12 cellular contexts compared by ENCODE assay signal in genomic region chr1:155064813-155065436, GRCh38. TPM values are rescaled to one million over a fixed set of nuclear protein-coding genes. Genes with fewer than 3 reads are reported as not detected.
DNase-seq lines count a peak whose midpoint lies in the region; ATAC-seq and TF ChIP-seq lines count a peak whose summit lies in the region.
"Had no signal": no experiment of that assay in that cellular context is flagged by ENCODE, and none has a peak within 500 bp of the region (broad histone marks: within the 10 kb centered on the region; RNA-seq: fewer than 3 reads in every experiment).

No MANE protein-coding gene starts in this region.

- peaks cover 2% of the 10 kb centered on the region for H3K27me3 Mint-ChIP-seq in mesothelial cell of epicardium (ENCODE audit: low read depth)

- H3K9me3 ChIP-seq in BLaER1 (no peaks in the 10 kb centered on the region), HCT116 (ENCODE audit: control insufficient read depth in 1 of 2, insufficient read depth in 1 of 2, low read depth in 1 of 2, low read length in 2 of 2) (no peaks in the 10 kb centered on the region)

- H3K4me3 Mint-ChIP-seq in mesothelial cell of epicardium: peak overlapping the region; percentile 76

- H3K36me3 ChIP-seq in BLaER1 (peaks cover 50% of the 10 kb centered on the region), HCT116 (ENCODE audit: control insufficient read depth in 1 of 2, insufficient read depth in 2 of 2, low read length in 2 of 2) (peaks cover 8 to 13% of the 10 kb centered on the region in 2 experiments; a peak in 3 of 4 replicates)

- CTCF ChIA-PET in HCT116 (lab: Charles Lee): interaction anchor here (2.2 to 6.7 kb wide), 3 partner anchors 20 to 108 kb away, joined by 7 to 44 read pairs (median 9); partner anchors contain the start of gene KRTCAP2

- 0 out of 2 replicates have a peak, but pooled peaks cover 5% of the 10 kb centered on the region for H3K79me2 ChIP-seq in HCT116 (ENCODE audit: insufficient read depth, low read length)

- H3K4me1 ChIP-seq in BLaER1: peaks cover 79% of the 10 kb centered on the region
- H3K4me1 ChIP-seq in HCT116 (ENCODE audit: control insufficient read depth in 1 of 2, insufficient read depth in 2 of 2, low read length in 2 of 2): peaks cover 22 to 38% of the 10 kb centered on the region in 2 experiments

- no peak for DNase-seq in HCT116 (ENCODE audit: low read depth, low spot score)
- no peak for DNase-seq in activated naive CD4-positive, alpha-beta T cell treated with anti-CD3 and anti-CD28 coated beads, Interleukin-2, amount 50 U/mL, for 72 hours (ENCODE audit: low spot score in 2 of 2)
- no peak for DNase-seq in mesothelial cell of epicardium (ENCODE audit: low spot score in 2 of 2, unreplicated experiment in 2 of 2)
- DNase-seq in NCI-H774 (lab: John Stamatoyannopoulos, UW): no peak
- DNase-seq in NCI-H146 (lab: John Stamatoyannopoulos, UW): no peak
- DNase-seq: activated gamma-delta T cell treated with Interleukin-2 at 50 U/mL for 16 hours, left cardiac atrium, NCI-H187 had no signal

- ATAC-seq in HCT116 (no peak), HG03196 (IDR thresholded peaks at IDR 0.05; ENCODE audit: unreplicated experiment) (no peak), GM18858 (IDR thresholded peaks at IDR 0.05; ENCODE audit: unreplicated experiment) (no peak)
- ATAC-seq in activated naive CD4-positive, alpha-beta T cell treated with anti-CD3 and anti-CD28 coated beads, Interleukin-2, amount 50 U/mL, for 72 hours: no peak

- intact Hi-C loops in HCT116 (cut with micrococcal nuclease): loop anchor here (5.0 kb wide), 3 partner anchors 93 to 508 kb away; partner anchors contain the start of genes CKS1B, SHC1 and UBE2Q1

- TF ChIP-seq CTCF in HCT116 (IDR thresholded peaks at IDR 0.05 in 2 of 3, conservative IDR thresholded peaks at IDR 0.05 in 1 of 3; ENCODE audit: borderline replicate concordance in 1 of 3, insufficient read depth in 1 of 3, low read depth in 2 of 3, low read length in 2 of 3): no peak
- TF ChIP-seq CTCF in mesothelial cell of epicardium (IDR thresholded peaks at IDR 0.05; ENCODE audit: unreplicated experiment): no peak

- H3K27me3 ChIP-seq in BLaER1: no peaks in the 10 kb centered on the region
- no peaks in the 10 kb centered on the region for H3K27me3 ChIP-seq in HCT116 (ENCODE audit: insufficient read depth, low read length)

- H3K27ac ChIP-seq in BLaER1 (no peak overlapping the region), HCT116 (ENCODE audit: low read depth, low read length) (no peak overlapping the region)

- peaks cover 35% of the 10 kb centered on the region for H3K4me1 Mint-ChIP-seq in mesothelial cell of epicardium

- H2AFZ ChIP-seq in HCT116 (ENCODE audit: low read depth, low read length, poor library complexity, severe bottlenecking): no peak overlapping the region

- peak overlapping the region; percentile 33 to 39 for H3K27ac Mint-ChIP-seq in activated naive CD4-positive, alpha-beta T cell treated with anti-CD3 and anti-CD28 coated beads, Interleukin-2, amount 50 U/mL, for 72 hours
- H3K27ac Mint-ChIP-seq in mesothelial cell of epicardium: peak overlapping the region; percentile 87

- H3K9me3 Mint-ChIP-seq in activated naive CD4-positive, alpha-beta T cell treated with anti-CD3 and anti-CD28 coated beads, Interleukin-2, amount 50 U/mL, for 72 hours: no peaks in the 10 kb centered on the region
- no peaks in the 10 kb centered on the region for H3K9me3 Mint-ChIP-seq in mesothelial cell of epicardium

- H3K9ac ChIP-seq in BLaER1 (peak overlapping the region; percentile 87), HCT116 (ENCODE audit: low read length) (no peak overlapping the region)

- H3K36me3 Mint-ChIP-seq in activated naive CD4-positive, alpha-beta T cell treated with anti-CD3 and anti-CD28 coated beads, Interleukin-2, amount 50 U/mL, for 72 hours: no peaks in the 10 kb centered on the region
- H3K36me3 Mint-ChIP-seq in mesothelial cell of epicardium: peaks cover 13% of the 10 kb centered on the region

- peak overlapping the region; percentile 92 for H3K4me3 ChIP-seq in BLaER1
- peak overlapping the region in 1 of 2 experiments; percentile 84; a peak in 1 of 4 replicates for H3K4me3 ChIP-seq in HCT116 (replicated peaks in 1 of 2; ENCODE audit: low read depth in 1 of 2, low read length in 2 of 2)

- RAD21 ChIA-PET in HCT116 (lab: Charles Lee; ENCODE audit: low non-redundant PET in 1 of 2, low total read pairs in 2 of 2, uncharacterized antibody in 2 of 2, unreplicated experiment in 2 of 2): interaction anchor here in 1 of 2 experiments (0.7 kb wide), 1 partner anchor 127 kb away, joined by 3 read pairs; no protein-coding TSS in a partner anchor

- TF ChIP-seq RAD21 in HCT116 (IDR thresholded peaks at IDR 0.05; ENCODE audit: low read depth): no peak

- no TSS peak for BruUV-seq in HCT116 (replicated peaks; lab: Mats Ljungman, UMichigan)

- no peak for TF ChIP-seq POLR2A in HCT116 (IDR thresholded peaks at IDR 0.05; ENCODE audit: borderline replicate concordance, extremely low read depth, insufficient read depth, insufficient read length)

- POLR2A ChIA-PET in HCT116 (lab: Charles Lee): interaction anchor here (1.6 kb wide), 1 partner anchor 20 kb away, joined by 7 read pairs; no protein-coding TSS in a partner anchor

- H3K4me2 ChIP-seq in BLaER1 (peak overlapping the region; percentile 92), HCT116 (ENCODE audit: low read length) (peak overlapping the region; percentile 95)

- no peaks in the 10 kb centered on the region for H3K9me2 ChIP-seq in HCT116 (ENCODE audit: insufficient read depth)

- H4K20me1 ChIP-seq in BLaER1 (peaks cover 50% of the 10 kb centered on the region), HCT116 (ENCODE audit: insufficient read depth) (no peaks in the 10 kb centered on the region)

TF ChIP-seq in HCT116, 20 proteins besides CTCF, POLR2A, EP300 and RAD21:
- TF ChIP-seq EGR1 (IDR thresholded peaks at IDR 0.05; ENCODE audit: low read depth): no peak
- TF ChIP-seq POLR2AphosphoS5 (IDR thresholded peaks at IDR 0.05; ENCODE audit: low read depth, low read length): no peak
- no peak for TF ChIP-seq ELF1 (IDR thresholded peaks at IDR 0.05; ENCODE audit: borderline replicate concordance, low read depth)
- no peak for TF ChIP-seq ZNF274 (IDR thresholded peaks at IDR 0.05; ENCODE audit: low read depth, low read length)
- no peak for TF ChIP-seq REST (IDR thresholded peaks at IDR 0.05; ENCODE audit: low read depth)
- no peak for TF ChIP-seq FOSL1 (IDR thresholded peaks at IDR 0.05; ENCODE audit: low read depth)
- TF ChIP-seq CEBPB (IDR thresholded peaks at IDR 0.05; ENCODE audit: low read depth): no peak
- no peak for TF ChIP-seq SP1 (IDR thresholded peaks at IDR 0.05; ENCODE audit: low read depth)
- TF ChIP-seq EZH2 (IDR thresholded peaks at IDR 0.05): no peak
- TF ChIP-seq TCF7L2 (IDR thresholded peaks at IDR 0.05; ENCODE audit: borderline replicate concordance, extremely low read depth, insufficient read depth, insufficient read length): no peak
- no peak for TF ChIP-seq SRF (IDR thresholded peaks at IDR 0.05; ENCODE audit: low read depth)
- TF ChIP-seq EZH2phosphoT487 (IDR thresholded peaks at IDR 0.05; ENCODE audit: borderline replicate concordance): no peak
TF ChIP-seq in HCT116: peak in this region for 0.

RNA-seq across cellular contexts. Expression of gene EFNA4, which starts 1.4 kb away (rescaled TPM):
- total RNA-seq in HCT116 (2021; ENCODE audit: unreplicated experiment) (9.8 TPM), mesothelial cell of epicardium (30.8 to 31.2 TPM (median 30.9 TPM) in 3 replicates)
- 9.0 and 10.9 TPM in 2 replicates for polyA plus RNA-seq in HCT116 (2012)
- 1 to 10 TPM; 5.7 to 9.5 TPM for total RNA-seq in activated naive CD4-positive, alpha-beta T cell treated with anti-CD3 and anti-CD28 coated beads, Interleukin-2, amount 50 U/mL, for 72 hours

RNA-seq across cellular contexts. Expression of gene EFNA3, which starts 13.7 kb away (rescaled TPM):
- total RNA-seq in HCT116 (2021; ENCODE audit: unreplicated experiment) (20.4 TPM), mesothelial cell of epicardium (14.6 to 17.8 TPM (median 15.4 TPM) in 3 replicates)
- polyA plus RNA-seq in HCT116 (2012): 29.2 and 31.1 TPM in 2 replicates
- 10 to 100 TPM in 1 of 2 donors, 1 to 10 TPM in 1; 1.7 to 12.6 TPM for total RNA-seq in activated naive CD4-positive, alpha-beta T cell treated with anti-CD3 and anti-CD28 coated beads, Interleukin-2, amount 50 U/mL, for 72 hours

RNA-seq across cellular contexts. Expression of gene ADAM15, which starts 13.8 kb away (rescaled TPM):
- total RNA-seq in HCT116 (2021; ENCODE audit: unreplicated experiment) (149 TPM), mesothelial cell of epicardium (32.7 to 36.1 TPM (median 36.1 TPM) in 3 replicates)
- polyA plus RNA-seq in HCT116 (2012): 185 and 189 TPM in 2 replicates
- total RNA-seq in activated naive CD4-positive, alpha-beta T cell treated with anti-CD3 and anti-CD28 coated beads, Interleukin-2, amount 50 U/mL, for 72 hours: 10 to 100 TPM; 49.9 to 52.8 TPM

RNA-seq across cellular contexts. Expression of gene DCST1, which starts 31.3 kb away (rescaled TPM):
- total RNA-seq in HCT116 (2021; ENCODE audit: unreplicated experiment) (0.32 TPM), mesothelial cell of epicardium (0.58 TPM in 1 of 3 replicates, not detected in the others)
- polyA plus RNA-seq in HCT116 (2012): 0.08 and 0.14 TPM in 2 replicates
- total RNA-seq in activated naive CD4-positive, alpha-beta T cell treated with anti-CD3 and anti-CD28 coated beads, Interleukin-2, amount 50 U/mL, for 72 hours: under 1 TPM in 1 of 2 donors, not detected in 1; 0.34 TPM
- total RNA-seq: left cardiac atrium; T-helper 1 cell treated with Interleukin-12 subunit alpha and Interleukin-12 subunit beta and Interleukin-4 antibody, amounts not matched to agents 30 ng/mL and 1 ng/mL, for 36 hours had no signal

RNA-seq across cellular contexts. Expression of gene DCST2, which starts 31.3 kb away (rescaled TPM):
- 2.0 TPM for total RNA-seq in HCT116 (2021; ENCODE audit: unreplicated experiment)
- polyA plus RNA-seq in HCT116 (2012): 2.4 and 2.9 TPM in 2 replicates
- 1 to 10 TPM; 1.5 to 1.8 TPM for total RNA-seq in activated naive CD4-positive, alpha-beta T cell treated with anti-CD3 and anti-CD28 coated beads, Interleukin-2, amount 50 U/mL, for 72 hours
- 1.8 to 2.9 TPM (median 1.9 TPM) in 3 replicates for total RNA-seq in mesothelial cell of epicardium
